Comparison of ENCODE assay signal across 8 cellular contexts in the genomic region with DNA sequence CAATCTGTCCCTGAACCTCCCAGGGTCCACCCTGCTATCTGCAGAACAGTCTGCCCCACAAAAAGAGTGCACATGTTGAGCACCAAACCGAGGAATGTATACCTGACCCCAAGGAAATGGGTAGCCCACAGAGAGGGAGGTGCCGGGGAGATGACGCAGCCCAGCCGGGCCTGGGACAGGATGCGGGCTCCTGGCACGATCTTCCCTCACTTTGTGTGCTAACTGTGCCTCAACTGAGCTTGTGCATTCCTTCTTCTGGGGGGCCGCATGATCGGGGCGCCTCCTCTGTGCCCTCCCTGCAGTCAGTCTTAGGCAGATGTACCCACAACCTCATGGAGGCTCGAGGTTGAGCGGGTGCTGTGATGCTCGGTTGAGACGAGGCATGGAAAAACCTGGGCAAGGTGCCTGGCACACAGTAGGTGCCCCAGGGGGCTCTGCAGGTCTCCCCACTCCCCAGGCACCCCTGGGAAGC.
A peak's percentile ranks its signal among the peaks of the same experiment; 100 is the strongest.
DNase-seq lines count a peak whose midpoint lies in the region; TF ChIP-seq lines count a peak whose summit lies in the region.

No MANE protein-coding gene starts in this region.

- in situ Hi-C loops in brain microvascular endothelial cell (cut with HindIII; ENCODE audit: low pct_ligation_motif_present, low sequenced_read_pairs) = no loop called here

- H4K20me1 ChIP-seq in BLaER1 = peaks cover 34% of the 10 kb centered on the region

- DNase-seq in brain microvascular endothelial cell (peak; percentile 73), DMS79 (lab: John Stamatoyannopoulos, UW) (no peak), putamen (ENCODE audit: low spot score) (no peak), NCI-H446 treated with DMSO at 0.1 percent for 48 hours (lab: John Stamatoyannopoulos, UW) (no peak), NCI-H2081 (lab: John Stamatoyannopoulos, UW) (no peak)

- H3K27ac ChIP-seq in BLaER1 (no peak overlapping the region), KOPT-K1 (ENCODE audit: low read depth, low read length, poor library complexity, severe bottlenecking) (peak overlapping the region; percentile 21), brain microvascular endothelial cell (peak overlapping the region; percentile 75), muscle layer of colon (ENCODE audit: low read depth, low read length) (peak overlapping the region; percentile 59)

- H3K4me1 ChIP-seq in BLaER1 (peaks cover 61% of the 10 kb centered on the region), muscle layer of colon (ENCODE audit: insufficient read depth, low read length) (peaks cover 50% of the 10 kb centered on the region)

- H3K9me3 ChIP-seq in BLaER1 = no peaks in the 10 kb centered on the region
- no peaks in the 10 kb centered on the region for H3K9me3 ChIP-seq in KOPT-K1 (ENCODE audit: insufficient read depth, low read length, poor library complexity, severe bottlenecking)
- H3K9me3 ChIP-seq in muscle layer of colon (ENCODE audit: low read length) = no peaks in the 10 kb centered on the region

- no peak overlapping the region for H3K4me3 ChIP-seq in BLaER1
- peak overlapping the region; percentile 37 for H3K4me3 ChIP-seq in brain microvascular endothelial cell (ENCODE audit: low read depth, low read length)
- H3K4me3 ChIP-seq in muscle layer of colon (ENCODE audit: low read depth in 1 of 2, low read length in 2 of 2) = peak overlapping the region in 1 of 2 donors; percentile 19

- H3K27me3 ChIP-seq in BLaER1 = peaks cover 60% of the 10 kb centered on the region
- H3K27me3 ChIP-seq in brain microvascular endothelial cell (replicated peaks) = peaks cover 5% of the 10 kb centered on the region
- H3K27me3 ChIP-seq in muscle layer of colon (ENCODE audit: control insufficient read depth in 1 of 2, insufficient read depth in 2 of 2, low read length in 2 of 2) = peaks cover 4 to 6% of the 10 kb centered on the region in 2 donors

- H3K36me3 ChIP-seq in BLaER1 (no peaks in the 10 kb centered on the region), KOPT-K1 (ENCODE audit: insufficient read depth, low read length) (no peaks in the 10 kb centered on the region), brain microvascular endothelial cell (replicated peaks) (peaks cover 5% of the 10 kb centered on the region), muscle layer of colon (ENCODE audit: insufficient read depth, low read length) (no peaks in the 10 kb centered on the region)

- H3K9ac ChIP-seq in BLaER1 (no peak overlapping the region), muscle layer of colon (ENCODE audit: low read length) (peak overlapping the region; percentile 19)

- no peak for TF ChIP-seq CTCF in brain microvascular endothelial cell (IDR thresholded peaks at IDR 0.05; ENCODE audit: low read depth, low read length, missing control alignments)

- H3K4me2 ChIP-seq in BLaER1 = peak overlapping the region; percentile 71
